Comparison of ENCODE assay signal across 8 cellular contexts in the genomic region with DNA sequence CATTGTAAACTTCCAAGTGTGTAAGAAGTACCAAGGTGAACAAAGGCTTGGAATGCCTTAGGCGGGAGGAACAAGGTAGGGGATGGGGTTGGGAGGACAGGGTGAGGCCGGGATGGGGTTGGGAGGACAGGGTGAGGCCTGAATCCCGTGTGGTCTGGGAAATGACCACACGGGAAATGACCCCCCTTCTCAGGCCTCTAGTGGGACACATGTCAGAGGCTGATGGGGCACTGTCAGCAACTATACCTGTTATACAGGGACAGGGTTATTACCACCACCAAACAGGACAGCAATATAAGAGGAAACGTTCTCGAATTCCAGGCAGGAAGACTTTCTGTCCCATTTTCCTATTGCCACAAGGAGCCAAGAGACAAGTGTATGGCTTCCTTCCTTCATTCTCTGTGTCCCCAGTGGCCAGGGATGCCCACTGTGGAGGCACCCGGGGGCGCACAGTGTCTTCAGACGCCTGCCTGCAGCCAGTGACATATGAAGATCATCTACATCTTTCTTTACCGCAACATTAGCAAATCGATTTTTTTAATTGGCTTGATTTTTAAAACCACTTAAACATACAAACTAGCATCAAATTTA. TPM values are rescaled to one million over a fixed set of nuclear protein-coding genes. Genes with fewer than 3 reads are reported as not detected.
DNase-seq lines count a peak whose midpoint lies in the region; ATAC-seq lines count a peak whose summit lies in the region.

No MANE protein-coding gene starts in this region.

- H3K36me3 Mint-ChIP-seq in central memory CD8-positive, alpha-beta T cell (ENCODE audit: insufficient read depth): peaks cover 9% of the 10 kb centered on the region
- peaks cover 17% of the 10 kb centered on the region for H3K36me3 Mint-ChIP-seq in natural killer cell treated with Interleukin-12 subunit alpha and Interleukin-12 subunit beta and Interleukin-15 and Interleukin-18, amount 100 ng/mL, for 72 hours

- no peaks in the 10 kb centered on the region for H3K9me2 ChIP-seq in Karpas-422 (replicated peaks; ENCODE audit: insufficient read depth, low read length)

- peaks cover 57% of the 10 kb centered on the region for H3K79me2 ChIP-seq in Karpas-422 (ENCODE audit: low read length)

- H3K27me3 Mint-ChIP-seq in central memory CD8-positive, alpha-beta T cell: peaks cover 18% of the 10 kb centered on the region
- peaks cover 0 to 8% of the 10 kb centered on the region in 2 donors for H3K27me3 Mint-ChIP-seq in natural killer cell treated with Interleukin-12 subunit alpha and Interleukin-12 subunit beta and Interleukin-15 and Interleukin-18, amount 100 ng/mL, for 72 hours

- intact Hi-C loops in left ventricle myocardium superior (cut with micrococcal nuclease): no loop called here

- peaks cover 40% of the 10 kb centered on the region for H3K4me1 ChIP-seq in Karpas-422 (ENCODE audit: low read length)

- H3K27ac Mint-ChIP-seq in central memory CD8-positive, alpha-beta T cell (ENCODE audit: low read depth): peak overlapping the region; percentile 80
- H3K27ac Mint-ChIP-seq in natural killer cell treated with Interleukin-12 subunit alpha and Interleukin-12 subunit beta and Interleukin-15 and Interleukin-18, amount 100 ng/mL, for 72 hours: peak overlapping the region; percentile 62 to 85

- H3K4me1 Mint-ChIP-seq in central memory CD8-positive, alpha-beta T cell: peaks cover 30% of the 10 kb centered on the region
- peaks cover 23 to 48% of the 10 kb centered on the region in 2 donors for H3K4me1 Mint-ChIP-seq in natural killer cell treated with Interleukin-12 subunit alpha and Interleukin-12 subunit beta and Interleukin-15 and Interleukin-18, amount 100 ng/mL, for 72 hours (ENCODE audit: low read depth in 2 of 2)

- H4K20me1 ChIP-seq in Karpas-422 (ENCODE audit: insufficient read depth, low read depth, low read length): peaks cover 9% of the 10 kb centered on the region; the same call in 1 of the 2 replicates

- H3K4me3 ChIP-seq in Karpas-422 (ENCODE audit: low read length): peak overlapping the region; percentile 91

- H3K36me3 ChIP-seq in Karpas-422 (ENCODE audit: insufficient read depth, low read length): peaks cover 33% of the 10 kb centered on the region

- H3K9me3 ChIP-seq in Karpas-422 (ENCODE audit: low read length): no peaks in the 10 kb centered on the region

- no peak for ATAC-seq in central memory CD8-positive, alpha-beta T cell (replicated peaks; ENCODE audit: extremely low read depth, poor library complexity, severe bottlenecking)
- no peak for ATAC-seq in natural killer cell treated with Interleukin-12 subunit alpha and Interleukin-12 subunit beta and Interleukin-15 and Interleukin-18, amount 100 ng/mL, for 72 hours
- ATAC-seq in HG03139 (IDR thresholded peaks at IDR 0.05; ENCODE audit: unreplicated experiment): no peak
- no peak for ATAC-seq in left ventricle myocardium superior

- H2AFZ ChIP-seq in Karpas-422 (ENCODE audit: low read length): no peak overlapping the region

- H3K9ac ChIP-seq in Karpas-422 (ENCODE audit: low read length): peak overlapping the region; percentile 97

- H3K27me3 ChIP-seq in Karpas-422 (ENCODE audit: low read length): no peaks in the 10 kb centered on the region

- peak overlapping the region; percentile 65 for H3K27ac ChIP-seq in Karpas-422 (ENCODE audit: low read length)

- DNase-seq in D341Med (ENCODE audit: low spot score): peak; percentile 22
- no peak for DNase-seq in Karpas-422
- no peak for DNase-seq in central memory CD8-positive, alpha-beta T cell (ENCODE audit: low spot score in 2 of 2)
- no peak for DNase-seq in natural killer cell treated with Interleukin-12 subunit alpha and Interleukin-12 subunit beta and Interleukin-15 and Interleukin-18, amount 100 ng/mL, for 72 hours (ENCODE audit: low spot score)
- no peak for DNase-seq in DMS79 (lab: John Stamatoyannopoulos, UW)
- no peak for DNase-seq in left ventricle myocardium superior
- DNase-seq in SK-N-DZ (ENCODE audit: low spot score): no peak

- H3K4me3 Mint-ChIP-seq in central memory CD8-positive, alpha-beta T cell: peak overlapping the region; percentile 85
- H3K4me3 Mint-ChIP-seq in natural killer cell treated with Interleukin-12 subunit alpha and Interleukin-12 subunit beta and Interleukin-15 and Interleukin-18, amount 100 ng/mL, for 72 hours: peak overlapping the region; percentile 88

- no peaks in the 10 kb centered on the region for H3K9me3 Mint-ChIP-seq in central memory CD8-positive, alpha-beta T cell
- H3K9me3 Mint-ChIP-seq in natural killer cell treated with Interleukin-12 subunit alpha and Interleukin-12 subunit beta and Interleukin-15 and Interleukin-18, amount 100 ng/mL, for 72 hours: no peaks in the 10 kb centered on the region

- peak overlapping the region; percentile 89 for H3K4me2 ChIP-seq in Karpas-422 (ENCODE audit: low read depth, low read length, poor library complexity, severe bottlenecking)

RNA-seq across cellular contexts. Expression of a gene that starts 1.3 kb away (rescaled TPM):
- 23.7 and 33.1 TPM in 2 replicates for total RNA-seq in Karpas-422 (2014; rRNA removed; shearing (Covaris generic); ENCODE audit: low replicate concordance)
- total RNA-seq in natural killer cell treated with Interleukin-12 subunit alpha and Interleukin-12 subunit beta and Interleukin-15 and Interleukin-18, amount 100 ng/mL, for 72 hours: 100 to 1,000 TPM; 141 to 270 TPM
- total RNA-seq in left ventricle myocardium superior: 1.3 TPM
- 23.2 and 23.9 TPM in 2 replicates for polyA plus RNA-seq in SK-N-DZ (2014; cell fraction: cytosol; rRNA removed)
- 37.5 and 59.2 TPM in 2 replicates for polyA plus RNA-seq in SK-N-DZ (2014; cell fraction: nucleus; rRNA removed)

Comparison
In these comparisons a context has a peak if more than half of its experiments do, and no peak if none do; other contexts are left out.
1. RNA of a gene that starts 1.3 kb away (total RNA-seq): 141 to 270 TPM in natural killer cell treated with Interleukin-12 subunit alpha and Interleukin-12 subunit beta and Interleukin-15 and Interleukin-18, amount 100 ng/mL, for 72 hours and 23.7 to 33.1 TPM in Karpas-422; 1.3 TPM in left ventricle myocardium superior (single experiment); every median in the first group is over 10 times any median in the second.